Comparison of ENCODE assay signal across 19 cellular contexts in the genomic region with DNA sequence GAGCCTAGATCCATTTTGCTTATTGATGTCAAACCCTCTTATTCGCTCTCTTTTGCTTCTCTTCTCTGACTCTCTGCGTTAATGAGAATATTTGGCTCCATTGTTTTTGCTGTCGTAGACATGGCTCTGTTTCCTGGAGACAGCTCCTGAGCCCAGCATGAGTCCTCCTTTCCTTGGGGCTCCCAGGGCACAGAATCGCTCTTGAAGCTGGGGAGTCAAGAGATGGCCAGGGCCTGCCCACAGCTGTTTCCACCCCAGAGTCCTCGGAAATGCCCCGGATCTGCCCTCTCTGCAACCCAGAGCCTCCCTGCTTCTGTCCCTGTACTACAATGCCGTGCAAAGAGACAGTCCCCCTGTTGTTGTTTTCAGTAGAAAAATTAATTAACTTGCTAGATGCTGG.
"Had no signal": no experiment of that assay in that cellular context is flagged by ENCODE, and none has a peak within 500 bp of the region (broad histone marks: within the 10 kb centered on the region; RNA-seq: fewer than 3 reads in every experiment).

No MANE protein-coding gene starts in this region.

- H3K27me3 ChIP-seq: SJCRH30 had no signal

- H3K4me1 Mint-ChIP-seq: activated CD4-positive, alpha-beta T cell treated with anti-CD3 and anti-CD28 coated beads for 36 hours; activated naive CD4-positive, alpha-beta T cell treated with anti-CD3 and anti-CD28 coated beads, Interleukin-2, amount 50 U/mL, for 24 hours had no signal

- H3K9ac ChIP-seq: KMS-11, SK-N-SH had no signal

- H3K27ac ChIP-seq: KMS-11, SJCRH30, VCaP had no signal

- H3K4me1 ChIP-seq: SJCRH30 had no signal

- H3K36me3 Mint-ChIP-seq: activated naive CD4-positive, alpha-beta T cell treated with anti-CD3 and anti-CD28 coated beads, Interleukin-2, amount 50 U/mL, for 24 hours had no signal

- ATAC-seq: activated CD4-positive, alpha-beta T cell treated with anti-CD3 and anti-CD28 coated beads for 36 hours; activated CD8-positive, alpha-beta T cell treated with anti-CD3 and anti-CD28 coated beads for 36 hours; Right ventricle myocardium inferior had no signal

- H3K36me3 ChIP-seq: SJCRH30 had no signal

- H3K4me3 Mint-ChIP-seq: activated CD4-positive, alpha-beta T cell treated with anti-CD3 and anti-CD28 coated beads for 36 hours; activated CD8-positive, alpha-beta T cell treated with anti-CD3 and anti-CD28 coated beads for 36 hours; activated naive CD4-positive, alpha-beta T cell treated with anti-CD3 and anti-CD28 coated beads, Interleukin-2, amount 50 U/mL, for 24 hours had no signal

- H3K27me3 Mint-ChIP-seq: activated CD4-positive, alpha-beta T cell treated with anti-CD3 and anti-CD28 coated beads for 36 hours; activated CD8-positive, alpha-beta T cell treated with anti-CD3 and anti-CD28 coated beads for 36 hours; activated naive CD4-positive, alpha-beta T cell treated with anti-CD3 and anti-CD28 coated beads, Interleukin-2, amount 50 U/mL, for 24 hours had no signal

- H3K27ac Mint-ChIP-seq: activated CD4-positive, alpha-beta T cell treated with anti-CD3 and anti-CD28 coated beads for 36 hours; activated CD8-positive, alpha-beta T cell treated with anti-CD3 and anti-CD28 coated beads for 36 hours; activated naive CD4-positive, alpha-beta T cell treated with anti-CD3 and anti-CD28 coated beads, Interleukin-2, amount 50 U/mL, for 24 hours had no signal

- H3K4me2 ChIP-seq: KMS-11, SK-N-SH had no signal

- DNase-seq: activated CD4-positive, alpha-beta T cell treated with anti-CD3 and anti-CD28 coated beads for 36 hours; activated CD4-positive, CD25-positive, alpha-beta regulatory T cell; activated CD8-positive, alpha-beta memory T cell treated with anti-CD3 and anti-CD28 coated beads, Interleukin-2, amount 50 U/mL, for 4 hours; activated CD8-positive, alpha-beta T cell treated with anti-CD3 and anti-CD28 coated beads for 36 hours; NCI-H1092 treated with DMSO at 0.1 percent for 48 hours; NCI-H1417 treated with DMSO at 0.1 percent for 48 hours; NCI-H1694; NCI-H2029 treated with DMSO at 0.1 percent for 48 hours; NCI-H345; NCI-H510A; NCI-H526 treated with DMSO at 0.1 percent for 48 hours; NCI-H82; SJCRH30; SK-N-SH; T-helper 1 cell had no signal

- H3K4me3 ChIP-seq: SJCRH30 had no signal

- H3K9me3 ChIP-seq: SJCRH30 had no signal
